ENCODE assay signal across 8 cellular contexts in the genomic region with DNA sequence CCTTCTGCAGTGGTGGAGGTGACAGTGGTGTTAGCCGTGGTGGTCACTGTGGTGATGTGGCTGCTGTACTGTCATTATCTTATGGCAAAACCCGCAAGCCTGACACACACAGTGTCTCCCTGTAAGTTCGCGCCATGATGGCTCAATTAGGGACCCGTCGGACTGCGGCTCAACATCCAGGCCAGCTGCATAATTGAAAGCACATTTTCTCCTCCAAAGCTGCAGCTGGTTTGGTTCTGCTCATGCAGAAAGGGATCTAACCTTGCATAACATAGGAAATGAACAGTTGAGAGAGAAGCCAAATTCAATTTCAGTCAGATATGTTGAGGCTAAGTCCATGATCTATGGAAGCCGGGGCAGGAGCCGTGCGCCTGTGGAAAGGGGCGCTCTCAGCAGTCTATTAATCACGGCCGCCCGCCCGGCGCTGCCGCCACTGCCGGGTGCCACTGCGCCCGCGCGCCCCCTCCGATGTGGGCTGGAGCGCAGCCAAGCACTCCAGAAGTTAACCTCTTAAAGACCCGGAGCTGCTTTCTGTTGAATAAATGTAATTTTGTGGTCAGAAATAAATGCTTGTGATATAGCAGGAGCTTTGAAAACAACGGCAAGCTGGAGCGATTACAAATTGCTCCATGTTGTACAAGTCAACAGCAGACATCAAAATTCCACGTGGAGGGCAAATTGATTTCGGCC.
DNase-seq lines count a peak whose midpoint lies in the region; ATAC-seq lines count a peak whose summit lies in the region.

No MANE protein-coding gene starts in this region.

- H3K23ac ChIP-seq in mesendoderm (ENCODE audit: low read length), result no peak overlapping the region

- H3K36me3 ChIP-seq in mesendoderm (ENCODE audit: control insufficient read depth, insufficient read depth, low read length), result no peaks in the 10 kb centered on the region

- no peak overlapping the region for H3K18ac ChIP-seq in mesendoderm (ENCODE audit: low read length)

- H2BK15ac ChIP-seq in mesendoderm (replicated peaks; ENCODE audit: low read depth), result no peak overlapping the region

- H2BK120ac ChIP-seq in mesendoderm (ENCODE audit: low read depth, low read length), result no peak overlapping the region

- no peak overlapping the region for H3K4me3 ChIP-seq in mesendoderm (ENCODE audit: low read length)

- DNase-seq in GM04504 (ENCODE audit: low read depth), result peak; percentile 93
- peak; percentile 87 for DNase-seq in NCI-H69 (lab: John Stamatoyannopoulos, UW)
- peak; percentile 97 for DNase-seq in fibroblast of peridontal ligament (ENCODE audit: extremely low read depth)
- peak; percentile 35 for DNase-seq in pons (ENCODE audit: low spot score)
- DNase-seq in mesendoderm, result no peak
- DNase-seq in NCI-H1930 (lab: John Stamatoyannopoulos, UW), result no peak

- WGBS in mesendoderm (ENCODE audit: extremely low coverage, insufficient coverage, low lambda C conversion rate), result no CpG with 5 or more reads among the region's 29 CpGs

- no peak overlapping the region for H3K4ac ChIP-seq in mesendoderm (ENCODE audit: low read depth, low read length)

- ATAC-seq in GM18909 (IDR thresholded peaks at IDR 0.05; ENCODE audit: poor library complexity, unreplicated experiment) (no peak), HG02759 (IDR thresholded peaks at IDR 0.05; ENCODE audit: unreplicated experiment) (no peak)

- no peak overlapping the region for H2BK5ac ChIP-seq in mesendoderm (ENCODE audit: low read length)

- no peaks in the 10 kb centered on the region for H3K27me3 ChIP-seq in mesendoderm (ENCODE audit: insufficient read depth, low read length, poor library complexity)

- H3K9ac ChIP-seq in mesendoderm (ENCODE audit: low read length), result no peak overlapping the region

- H3K79me2 ChIP-seq in mesendoderm (ENCODE audit: control insufficient read depth, insufficient read depth, low read length), result peaks cover 7% of the 10 kb centered on the region

- no peak overlapping the region for H4K8ac ChIP-seq in mesendoderm (ENCODE audit: low read depth, low read length)

- H3K27ac ChIP-seq in mesendoderm (ENCODE audit: low read depth, low read length), result no peak overlapping the region

- H3K4me1 ChIP-seq in mesendoderm (ENCODE audit: control insufficient read depth, low read depth, low read length), result no peaks in the 10 kb centered on the region

- no peak overlapping the region for H3K4me2 ChIP-seq in mesendoderm (ENCODE audit: low read length)

- no peak overlapping the region for H2AK5ac ChIP-seq in mesendoderm (ENCODE audit: low read length)

- no peak overlapping the region for H3K56ac ChIP-seq in mesendoderm (ENCODE audit: low read length)

- no peak overlapping the region for H4K5ac ChIP-seq in mesendoderm (ENCODE audit: low read length)

- H3K79me1 ChIP-seq in mesendoderm (ENCODE audit: low read length), result peaks cover 21% of the 10 kb centered on the region

Comparison
In these comparisons a context has a peak if more than half of its experiments do, and no peak if none do; other contexts are left out.
1. DNase-seq: peak in GM04504 (single experiment), NCI-H69 (single experiment), fibroblast of peridontal ligament (single experiment) and pons (single experiment); none in mesendoderm (single experiment) and NCI-H1930 (0 of 2).